10 cellular contexts compared by ENCODE assay signal in the genomic region with DNA sequence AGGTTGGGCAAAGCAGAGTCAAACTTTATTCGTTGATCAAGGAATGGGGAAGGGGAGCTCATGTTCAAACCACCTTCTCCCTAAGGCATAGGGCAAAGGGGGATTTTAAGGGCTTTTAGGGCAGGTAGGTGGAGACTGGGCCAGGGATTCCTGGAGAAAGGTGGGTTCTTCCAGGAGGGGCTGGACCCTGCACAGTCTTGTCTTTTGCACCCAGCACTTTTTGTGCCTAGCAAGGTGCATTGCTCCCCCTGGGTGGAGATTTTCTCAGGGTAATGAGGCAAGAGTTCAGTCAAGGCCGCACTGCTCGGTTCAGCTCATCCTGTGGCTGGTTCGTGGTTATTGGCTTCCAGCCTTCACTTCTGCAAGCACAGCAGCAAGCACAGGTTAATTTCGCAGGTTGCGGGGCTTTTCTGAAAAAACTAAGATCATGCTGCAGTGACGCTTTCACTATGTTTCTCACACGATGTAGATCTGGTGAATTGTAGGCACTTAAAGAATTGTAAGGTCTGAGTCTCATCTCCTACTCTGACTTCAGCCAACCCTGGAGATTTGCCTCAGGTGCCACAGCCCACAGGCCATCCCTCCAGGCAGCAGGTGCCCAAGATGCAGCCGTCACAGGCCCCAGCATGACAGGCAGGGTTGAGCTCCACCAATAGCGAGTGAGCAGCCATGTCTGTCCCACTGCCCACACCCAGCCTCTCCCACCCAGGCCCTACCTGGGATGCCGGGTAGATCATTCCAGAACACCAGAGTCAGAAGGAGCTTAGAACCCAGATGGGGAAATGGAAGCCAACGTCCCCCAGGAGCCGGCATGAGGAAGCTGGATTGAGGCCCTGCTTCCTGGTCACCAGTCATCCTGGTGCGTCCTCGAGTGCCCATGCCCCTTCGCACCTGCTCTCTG. TPM values are rescaled to one million over a fixed set of nuclear protein-coding genes. Genes with fewer than 3 reads are reported as not detected.
A peak's percentile ranks its signal among the peaks of the same experiment; 100 is the strongest.
DNase-seq lines count a peak whose midpoint lies in the region; ATAC-seq and TF ChIP-seq lines count a peak whose summit lies in the region.
"Had no signal": no experiment of that assay in that cellular context is flagged by ENCODE, and none has a peak within 500 bp of the region (broad histone marks: within the 10 kb centered on the region; RNA-seq: fewer than 3 reads in every experiment).

No MANE protein-coding gene starts in this region.

- no peak overlapping the region for H3K27ac Mint-ChIP-seq in endodermal cell

- no peak overlapping the region for H3K27ac ChIP-seq in endodermal cell (ENCODE audit: low read depth, low read length)
- H3K27ac ChIP-seq in testis = no peak overlapping the region
- H3K27ac ChIP-seq in uterus = no peak overlapping the region

- peak; percentile 11 for DNase-seq in activated CD4-positive, alpha-beta T cell treated with anti-CD3 and anti-CD28 coated beads for 1 hour
- DNase-seq in activated CD4-positive, alpha-beta T cell treated with anti-CD3 and anti-CD28 coated beads, Interleukin-2, amount 50 U/mL, for 4 hours = no peak
- DNase-seq in activated CD4-positive, alpha-beta T cell treated with anti-CD3 and anti-CD28 coated beads, Interleukin-2, amount 50 U/mL, for 48 hours = peak; percentile 47 to 53
- DNase-seq in endodermal cell (peak; percentile 41), testis (peak; percentile 10), uterus (no peak)
- DNase-seq: IMR-90 had no signal

- WGBS in endodermal cell (ENCODE audit: insufficient coverage in 1 of 2, insufficient read length in 1 of 2), 2 experiments = 92 to 94% methylated on average over 12 to 16 of the region's 16 CpGs
- 75 to 83% methylated on average over 14 to 16 of the region's 16 CpGs for WGBS in testis, 2 donors

- H3K36me3 Mint-ChIP-seq in endodermal cell (ENCODE audit: low read depth) = no peaks in the 10 kb centered on the region

- no peak overlapping the region for H3K4me3 Mint-ChIP-seq in endodermal cell

- no peak overlapping the region for H3K9ac ChIP-seq in endodermal cell (ENCODE audit: extremely low read depth, low read length, poor library complexity, severe bottlenecking)

- no peaks in the 10 kb centered on the region for H3K9me3 Mint-ChIP-seq in endodermal cell

- peaks cover 28% of the 10 kb centered on the region for H3K4me1 Mint-ChIP-seq in endodermal cell

- TF ChIP-seq POLR2A in testis (IDR thresholded peaks at IDR 0.05) (no peak), uterus (IDR thresholded peaks at IDR 0.05) (no peak)

- H3K9me3 ChIP-seq in endodermal cell (ENCODE audit: control insufficient read depth, low read length) = no peaks in the 10 kb centered on the region
- no peaks in the 10 kb centered on the region for H3K9me3 ChIP-seq in testis
- H3K9me3 ChIP-seq in uterus = no peaks in the 10 kb centered on the region

- H3K4me1 ChIP-seq in endodermal cell (ENCODE audit: control insufficient read depth, insufficient read depth, low read length) (peaks cover 8% of the 10 kb centered on the region), testis (no peaks in the 10 kb centered on the region), uterus (no peaks in the 10 kb centered on the region)

- H3K36me3 ChIP-seq in endodermal cell (ENCODE audit: control insufficient read depth, insufficient read depth, low read length) (no peaks in the 10 kb centered on the region), testis (ENCODE audit: low read depth, missing control alignments) (no peaks in the 10 kb centered on the region), uterus (no peaks in the 10 kb centered on the region)

- no peaks in the 10 kb centered on the region for H3K27me3 ChIP-seq in endodermal cell (ENCODE audit: control insufficient read depth, insufficient read depth, low read length, poor library complexity, severe bottlenecking)
- no peaks in the 10 kb centered on the region for H3K27me3 ChIP-seq in testis
- no peaks in the 10 kb centered on the region for H3K27me3 ChIP-seq in uterus

- no peaks in the 10 kb centered on the region for H3K27me3 Mint-ChIP-seq in endodermal cell (ENCODE audit: insufficient read depth)

- H3K4me3 ChIP-seq in endodermal cell (ENCODE audit: low read length) (no peak overlapping the region), testis (no peak overlapping the region), uterus (no peak overlapping the region)

- ATAC-seq in GM19035 (IDR thresholded peaks at IDR 0.05; ENCODE audit: unreplicated experiment) (no peak), HG03439 (IDR thresholded peaks at IDR 0.05; ENCODE audit: unreplicated experiment) (no peak)

- TF ChIP-seq CTCF in endodermal cell (conservative IDR thresholded peaks at IDR 0.05) (no peak), testis (IDR thresholded peaks at IDR 0.05) (no peak), uterus (IDR thresholded peaks at IDR 0.05) (no peak)

- intact Hi-C loops in testis (cut with DNase I; ENCODE audit: low total_unique reads) (no loop called here), uterus (cut with DNase I; ENCODE audit: low total_unique reads) (no loop called here)

RNA-seq across cellular contexts. Expression of a gene that starts 37.1 kb away (rescaled TPM):
- total RNA-seq in endodermal cell = not detected
- not detected for polyA plus RNA-seq in endodermal cell (2013, experiment 1 of 2)
- polyA plus RNA-seq in endodermal cell (2013, experiment 2 of 2) = not detected
- total RNA-seq in testis = 10 to 100 TPM; 19.0 to 29.1 TPM
- polyA plus RNA-seq in testis (ENCODE audit: insufficient read depth, low read depth, low replicate concordance) = 59.7 TPM
- total RNA-seq in uterus = not detected
- total RNA-seq: IMR-90, renal cortical epithelial cell had no signal
- polyA plus RNA-seq: IMR-90 had no signal

RNA-seq across cellular contexts. Expression of a gene that starts 40.4 kb away (rescaled TPM):
- total RNA-seq in endodermal cell = not detected
- polyA plus RNA-seq in endodermal cell (2013, experiment 1 of 2) = not detected
- polyA plus RNA-seq in endodermal cell (2013, experiment 2 of 2) = not detected
- 1 to 10 TPM in 1 of 2 donors, under 1 TPM in 1; 0.56 to 1.4 TPM for total RNA-seq in testis
- polyA plus RNA-seq in testis (ENCODE audit: insufficient read depth, low read depth, low replicate concordance) = 1.6 TPM
- total RNA-seq in uterus = not detected
- total RNA-seq: IMR-90, renal cortical epithelial cell had no signal
- polyA plus RNA-seq: IMR-90 had no signal

Comparison
In these comparisons a context has a peak if more than half of its experiments do, and no peak if none do; other contexts are left out.
1. DNase-seq: peak in activated CD4-positive, alpha-beta T cell treated with anti-CD3 and anti-CD28 coated beads for 1 hour (single experiment), activated CD4-positive, alpha-beta T cell treated with anti-CD3 and anti-CD28 coated beads, Interleukin-2, amount 50 U/mL, for 48 hours (2 of 2), endodermal cell (single experiment) and testis (single experiment); none in activated CD4-positive, alpha-beta T cell treated with anti-CD3 and anti-CD28 coated beads, Interleukin-2, amount 50 U/mL, for 4 hours (0 of 2) and uterus (0 of 2).
2. RNA of a gene that starts 37.1 kb away (total RNA-seq): 19.0 to 29.1 TPM in testis; not detected in endodermal cell and not detected in uterus; every median in the first group is over 10 times any median in the second.